ENCODE assay signal across 1 cellular context in the genomic region with DNA sequence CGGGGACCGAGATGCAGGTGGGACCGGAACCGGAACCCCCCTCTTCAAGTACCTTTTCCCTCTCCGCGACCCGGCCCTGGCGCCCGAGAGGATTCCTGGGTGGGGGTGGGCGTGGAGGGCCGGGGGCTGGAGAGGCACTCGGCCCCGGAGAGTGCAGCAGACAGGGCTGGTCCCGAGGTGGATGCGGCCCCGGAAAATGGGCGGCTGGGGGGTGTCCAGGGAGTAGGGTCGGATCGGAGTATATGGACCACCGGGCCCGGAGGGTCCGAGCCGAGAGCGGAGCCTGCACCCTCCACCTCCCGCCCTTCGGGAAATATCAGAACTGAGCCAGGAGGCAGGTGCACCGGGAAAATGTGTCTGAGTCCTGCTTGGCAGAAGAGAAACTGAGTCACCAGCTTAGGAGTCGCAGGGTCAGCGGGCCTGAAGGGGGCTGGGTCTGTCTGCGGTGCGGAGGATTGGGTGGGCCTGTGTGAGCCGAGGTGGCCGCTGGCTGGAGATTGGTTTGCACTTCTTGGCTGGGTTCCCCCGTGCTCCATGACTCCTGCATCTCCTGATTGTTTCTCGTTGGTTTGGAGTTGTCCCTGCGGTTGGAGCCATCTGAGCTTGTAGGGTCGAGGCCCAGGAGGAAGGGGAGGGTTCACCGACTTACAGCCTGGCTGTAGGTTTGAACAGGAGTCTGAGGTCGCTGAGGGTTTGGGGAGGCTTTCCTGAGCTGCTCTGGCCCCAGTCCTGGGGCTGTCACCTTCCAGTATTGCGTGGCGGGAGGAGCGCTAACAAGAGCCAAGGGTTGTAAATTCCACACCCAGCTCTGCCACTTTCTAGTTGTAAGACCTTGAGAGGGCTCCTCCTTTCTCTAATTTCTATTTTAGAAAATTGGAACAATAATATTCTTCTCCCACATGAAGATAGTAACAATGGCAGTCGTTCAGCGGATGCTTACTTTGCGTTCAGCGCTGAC.
TF ChIP-seq lines count a peak whose summit lies in the region.

No MANE protein-coding gene starts in this region.

TF ChIP-seq in H1, 55 proteins besides CTCF, POLR2A, EP300 and RAD21:
- TF ChIP-seq CHD1 (IDR thresholded peaks at IDR 0.05; ENCODE audit: low read depth, low read length) (no peak), ASH2L (IDR thresholded peaks at IDR 0.05; ENCODE audit: low read length) (peak; percentile 66), KDM4A (IDR thresholded peaks at IDR 0.05; ENCODE audit: low read depth, low read length, severe bottlenecking) (peak; percentile 16), SP1 (IDR thresholded peaks at IDR 0.05; ENCODE audit: low read depth, low read length) (no peak), POLR2AphosphoS5 (IDR thresholded peaks at IDR 0.05; ENCODE audit: low read depth, low read length) (no peak), GABPA (IDR thresholded peaks at IDR 0.05; ENCODE audit: borderline replicate concordance, insufficient read depth, low read length) (peak; percentile 87; the same call in 1 of the 2 replicates), KDM5A (IDR thresholded peaks at IDR 0.05; ENCODE audit: low read length) (peak; percentile 57; the same call in 1 of the 2 replicates), PHF8 (conservative IDR thresholded peaks at IDR 0.05; ENCODE audit: low read depth, low read length) (peak; percentile 25; the same call in 1 of the 2 replicates), CEBPB (IDR thresholded peaks at IDR 0.05; ENCODE audit: low read depth, low read length) (no peak)
- TF ChIP-seq, protein P1, sequence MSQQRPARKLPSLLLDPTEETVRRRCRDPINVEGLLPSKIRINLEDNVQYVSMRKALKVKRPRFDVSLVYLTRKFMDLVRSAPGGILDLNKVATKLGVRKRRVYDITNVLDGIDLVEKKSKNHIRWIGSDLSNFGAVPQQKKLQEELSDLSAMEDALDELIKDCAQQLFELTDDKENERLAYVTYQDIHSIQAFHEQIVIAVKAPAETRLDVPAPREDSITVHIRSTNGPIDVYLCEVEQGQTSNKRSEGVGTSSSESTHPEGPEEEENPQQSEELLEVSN (IDR thresholded peaks at IDR 0.05) = peak; percentile 94
